ENCODE assay signal across 1 cellular context in the genomic region with DNA sequence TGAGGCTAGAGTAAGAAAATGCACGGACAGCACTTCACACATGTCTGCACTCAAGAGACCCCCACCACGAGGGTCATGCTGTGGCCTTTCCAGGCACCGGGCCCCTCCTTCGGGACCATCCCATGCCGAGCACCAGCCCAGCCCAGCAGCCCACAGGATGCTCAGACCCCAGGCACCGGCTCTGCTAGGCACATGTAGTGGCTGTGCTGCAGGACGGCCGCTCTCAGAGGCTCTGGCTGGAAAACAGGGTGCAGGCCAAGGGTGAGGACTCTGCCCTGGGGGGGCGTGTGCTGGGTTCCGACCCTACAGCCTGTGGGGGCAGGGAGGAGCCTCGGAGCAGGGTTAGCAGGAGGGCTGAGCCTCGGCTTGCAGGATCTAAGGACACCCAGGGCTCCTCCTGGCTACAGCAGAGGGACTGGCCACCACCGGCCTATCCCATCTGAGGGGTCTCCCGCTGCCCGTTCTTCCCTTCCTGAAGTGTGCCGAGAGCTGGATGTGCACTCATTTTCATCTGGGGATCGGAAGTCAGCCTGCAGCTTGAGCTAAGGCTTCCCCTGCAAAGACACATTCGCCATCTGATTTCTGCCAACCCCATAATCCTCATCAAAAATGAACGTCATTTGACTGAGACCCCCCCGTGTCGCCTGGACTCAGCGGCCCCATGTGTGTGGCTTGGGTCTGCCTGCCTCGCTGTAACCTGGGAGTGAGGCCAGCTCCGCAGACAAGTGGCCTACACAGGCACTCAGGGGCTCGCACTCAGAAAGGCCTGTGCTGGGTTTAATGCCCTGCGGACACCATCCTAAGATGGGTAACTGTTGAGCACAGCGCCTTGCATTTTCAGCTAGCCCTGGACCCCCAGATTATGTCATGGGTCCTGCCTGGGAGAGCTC.
TF ChIP-seq lines count a peak whose summit lies in the region.

No MANE protein-coding gene starts in this region.

TF ChIP-seq in IMR-90, 13 proteins besides CTCF, POLR2A, EP300 and RAD21 (continued from another document):
- TF ChIP-seq MAFK (IDR thresholded peaks at IDR 0.05; ENCODE audit: low read depth, low read length) (no peak), MAZ (IDR thresholded peaks at IDR 0.05; ENCODE audit: borderline replicate concordance, low read depth, low read length) (no peak), RCOR1 (IDR thresholded peaks at IDR 0.05; ENCODE audit: insufficient replicate concordance, low read length) (no peak), BHLHE40 (IDR thresholded peaks at IDR 0.05; ENCODE audit: low read depth, low read length) (no peak), CEBPB (IDR thresholded peaks at IDR 0.05; ENCODE audit: low read depth, low read length) (no peak)
